ENCODE assay signal across 8 cellular contexts in genomic region chr2:101328474-101329007, GRCh38. TPM values are rescaled to one million over a fixed set of nuclear protein-coding genes. Genes with fewer than 3 reads are reported as not detected.
DNase-seq lines count a peak whose midpoint lies in the region; ATAC-seq and TF ChIP-seq lines count a peak whose summit lies in the region.

No MANE protein-coding gene starts in this region.

- no peaks in the 10 kb centered on the region for H3K36me3 Mint-ChIP-seq in nephron progenitor cell (ENCODE audit: low read depth)

- H3K9me3 ChIP-seq in GM23248 (ENCODE audit: low read depth) (no peaks in the 10 kb centered on the region), right cardiac atrium (ENCODE audit: control insufficient read depth, low read length) (no peaks in the 10 kb centered on the region)

- no peak overlapping the region for H3K4me2 ChIP-seq in GM23248 (ENCODE audit: unreplicated experiment)

- H3K27ac ChIP-seq in GM23248 (no peak overlapping the region), right cardiac atrium (ENCODE audit: low read length) (no peak overlapping the region)

- H3K4me1 Mint-ChIP-seq in nephron progenitor cell = peaks cover 19% of the 10 kb centered on the region

- no peak for TF ChIP-seq CTCF in nephron progenitor cell (IDR thresholded peaks at IDR 0.05)

- no peak overlapping the region for H3K4me3 ChIP-seq in GM23248
- no peak overlapping the region for H3K4me3 ChIP-seq in right cardiac atrium (ENCODE audit: low read length)

- H3F3A ChIP-seq in GM23248 (ENCODE audit: insufficient read depth) = peaks cover 7% of the 10 kb centered on the region

- H3K79me2 ChIP-seq in GM23248 (ENCODE audit: insufficient read depth) = no peaks in the 10 kb centered on the region

- WGBS in GM23248 (ENCODE audit: low coverage in 1 of 2, low lambda C conversion rate in 2 of 2, missing lambda C conversion rate in 2 of 2), 2 experiments = 5 to 6% methylated on average over 3 of the region's 3 CpGs
- 37% methylated on average over 3 of the region's 3 CpGs for WGBS in right cardiac atrium

- peak overlapping the region; percentile 85 for H2AFZ ChIP-seq in GM23248

- in situ Hi-C loops in GM23248 (cut with MboI) = no loop called here

- H3K27ac Mint-ChIP-seq in nephron progenitor cell = no peak overlapping the region

- H3K9ac ChIP-seq in GM23248 = no peak overlapping the region

- H3K27me3 ChIP-seq in GM23248 (replicated peaks; ENCODE audit: insufficient read depth) = no peaks in the 10 kb centered on the region
- H3K27me3 ChIP-seq in right cardiac atrium (ENCODE audit: control insufficient read depth, insufficient read depth) = no peaks in the 10 kb centered on the region

- ATAC-seq in right cardiac atrium = peak; percentile 83 to 84

- no peaks in the 10 kb centered on the region for H4K20me1 ChIP-seq in GM23248 (ENCODE audit: insufficient read depth)

- no peak overlapping the region for H3K4me3 Mint-ChIP-seq in nephron progenitor cell

- H3K4me1 ChIP-seq in GM23248 (ENCODE audit: insufficient read depth) (peaks cover 6% of the 10 kb centered on the region; the same call in 1 of the 2 replicates), right cardiac atrium (ENCODE audit: control insufficient read depth, insufficient read depth, low read length) (peaks cover 2% of the 10 kb centered on the region)

- intact Hi-C loops in right cardiac atrium (cut with DNase I) = no loop called here

- no peaks in the 10 kb centered on the region for H3K9me2 ChIP-seq in GM23248 (ENCODE audit: insufficient read depth)

- H3K36me3 ChIP-seq in GM23248 (ENCODE audit: low read depth) = no peaks in the 10 kb centered on the region

- peak; percentile 75 for DNase-seq in Ammon's horn (ENCODE audit: low spot score)
- DNase-seq in GM23248 = peak; percentile 55
- DNase-seq in SIG-M5 treated with dmso at 0.1 percent for 504 hours (lab: John Stamatoyannopoulos, UW; ENCODE audit: unreplicated experiment) = peak; percentile 99
- DNase-seq in right cardiac atrium = no peak
- DNase-seq in ureter (ENCODE audit: low spot score) = peak; percentile 63
- DNase-seq in nephron progenitor cell = no peak
- no peak for DNase-seq in NCI-H2107 treated with DMSO at 0.1 percent for 48 hours (lab: John Stamatoyannopoulos, UW; ENCODE audit: unreplicated experiment)
- DNase-seq in activated CD8-positive, alpha-beta memory T cell treated with anti-CD3 and anti-CD28 coated beads, Interleukin-2, amount 50 U/mL, for 4 hours = no peak

- no peaks in the 10 kb centered on the region for H3K27me3 Mint-ChIP-seq in nephron progenitor cell (ENCODE audit: low read depth, poor library complexity)

- H3K9me3 Mint-ChIP-seq in nephron progenitor cell = peaks cover 5% of the 10 kb centered on the region

RNA-seq across cellular contexts. Expression of gene RNF149, which starts 20.0 kb away (rescaled TPM):
- 54.1 and 58.1 TPM in 2 replicates for total RNA-seq in GM23248 (2014; rRNA removed; shearing (Covaris generic))
- polyA plus RNA-seq in GM23248 (2016; fragmentation: Nextera tagmentation; extraction: Ambion mirVana) = 48.9 and 51.9 TPM in 2 replicates
- total RNA-seq in right cardiac atrium = 10 to 100 TPM; 18.0 to 40.6 (median 23.2) TPM
- 22.7 TPM for polyA plus RNA-seq in right cardiac atrium
- total RNA-seq in ureter = 97.3 TPM

RNA-seq across cellular contexts. Expression of gene CREG2, which starts 58.8 kb away (rescaled TPM):
- under 0.01 and 0.22 TPM in 2 replicates for total RNA-seq in GM23248 (2014; rRNA removed; shearing (Covaris generic))
- 0.15 TPM in 1 of 2 replicates, not detected in the other for polyA plus RNA-seq in GM23248 (2016; fragmentation: Nextera tagmentation; extraction: Ambion mirVana)
- 1 to 10 TPM in 1 of 4 donors, under 1 TPM in 3; 0.17 to 1.0 (median 0.29) TPM for total RNA-seq in right cardiac atrium
- polyA plus RNA-seq in right cardiac atrium = 0.14 TPM
- total RNA-seq in ureter = 1.8 TPM

Comparison
In these comparisons a context has a peak if more than half of its experiments do, and no peak if none do; other contexts are left out.
1. DNase-seq: peak in Ammon's horn (single experiment), GM23248 (single experiment), SIG-M5 treated with dmso at 0.1 percent for 504 hours (single experiment) and ureter (single experiment); none in right cardiac atrium (0 of 3), nephron progenitor cell (single experiment), NCI-H2107 treated with DMSO at 0.1 percent for 48 hours (single experiment) and activated CD8-positive, alpha-beta memory T cell treated with anti-CD3 and anti-CD28 coated beads, Interleukin-2, amount 50 U/mL, for 4 hours (single experiment).